17 cellular contexts compared by ENCODE assay signal in the genomic region with DNA sequence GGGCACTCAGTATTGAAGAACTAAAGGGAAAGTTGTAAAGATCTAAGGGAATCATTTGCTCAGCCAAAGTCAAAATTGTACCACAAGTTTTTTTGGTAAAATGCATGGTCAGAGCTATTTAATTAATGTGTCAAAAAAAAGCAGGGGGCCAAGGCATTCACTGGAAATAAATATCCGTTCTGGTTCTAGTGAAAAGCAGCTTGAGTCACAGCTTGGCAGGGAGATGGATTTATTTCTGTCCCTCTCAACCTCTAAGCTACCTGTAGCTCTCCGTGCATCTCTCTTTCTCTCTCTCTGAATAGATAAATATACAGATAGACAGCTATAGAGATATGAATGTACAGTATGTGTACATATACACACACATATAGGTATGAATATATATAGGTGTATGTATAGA.
"Had no signal": no experiment of that assay in that cellular context is flagged by ENCODE, and none has a peak within 500 bp of the region (broad histone marks: within the 10 kb centered on the region; RNA-seq: fewer than 3 reads in every experiment).

No MANE protein-coding gene starts in this region.

- DNase-seq: dermis blood vessel endothelial cell; effector CD4-positive, alpha-beta T cell; effector memory CD4-positive, alpha-beta T cell; foreskin keratinocyte; gastrocnemius medialis; glutamatergic neuron; head of caudate nucleus; heart right ventricle; hippocampal formation; left cardiac atrium; left lung; left ventricle myocardium superior; lower lobe of right lung; mesenchymal stem cell; mucosa of descending colon; naive B cell; naive thymus-derived CD8-positive, alpha-beta T cell had no signal
